16 cellular contexts compared by ENCODE assay signal in the genomic region with DNA sequence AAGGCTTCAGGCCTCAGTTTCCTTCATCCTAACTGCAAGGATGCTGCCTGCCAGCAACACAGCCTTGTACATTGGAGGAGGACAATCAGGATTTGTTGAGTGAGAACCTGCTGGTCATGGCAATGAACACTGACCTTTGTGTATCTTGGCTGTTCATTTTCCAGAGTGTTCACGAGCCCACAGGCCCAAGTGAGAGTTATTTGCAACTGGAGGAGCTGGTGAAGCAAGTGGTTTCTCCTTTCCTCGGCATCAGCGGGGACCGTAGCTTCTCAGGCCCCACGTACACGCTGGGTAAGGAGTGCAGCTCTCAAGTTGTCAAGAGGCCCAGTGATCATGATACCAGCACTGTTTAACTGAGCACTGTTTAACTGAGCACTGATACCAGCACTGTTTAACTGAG. TPM values are rescaled to one million over a fixed set of nuclear protein-coding genes. Genes with fewer than 3 reads are reported as not detected.
DNase-seq lines count a peak whose midpoint lies in the region; ATAC-seq and TF ChIP-seq lines count a peak whose summit lies in the region.
"Had no signal": no experiment of that assay in that cellular context is flagged by ENCODE, and none has a peak within 500 bp of the region (broad histone marks: within the 10 kb centered on the region; RNA-seq: fewer than 3 reads in every experiment).

No MANE protein-coding gene starts in this region.

- no peaks in the 10 kb centered on the region for H3K9me3 ChIP-seq in OCI-LY7 (ENCODE audit: low read length)

- peaks cover 22% of the 10 kb centered on the region for H3K4me1 Mint-ChIP-seq in activated CD8-positive, alpha-beta memory T cell treated with anti-CD3 and anti-CD28 coated beads, Interleukin-2, amount 10 ng/mL, durations not matched to agents 7 days and 5 days
- peaks cover 81 to 90% of the 10 kb centered on the region in 2 donors for H3K4me1 Mint-ChIP-seq in immature natural killer cell

- H3K9me3 Mint-ChIP-seq in activated CD8-positive, alpha-beta memory T cell treated with anti-CD3 and anti-CD28 coated beads, Interleukin-2, amount 10 ng/mL, durations not matched to agents 7 days and 5 days (ENCODE audit: low read depth), result no peaks in the 10 kb centered on the region
- H3K9me3 Mint-ChIP-seq in immature natural killer cell, result no peaks in the 10 kb centered on the region

- H3K9me2 ChIP-seq in OCI-LY7 (ENCODE audit: insufficient read depth, low read length), result no peaks in the 10 kb centered on the region

- intact Hi-C loops in OCI-LY7 (cut with micrococcal nuclease; ENCODE audit: unreplicated experiment) (no loop called here), lower leg skin (cut with DNase I; ENCODE audit: low total_unique reads) (no loop called here)

- H2AFZ ChIP-seq in OCI-LY7 (ENCODE audit: low read length), result peak overlapping the region; percentile 63; the same call in 1 of the 2 replicates

- TF ChIP-seq CTCF in OCI-LY7 (conservative IDR thresholded peaks at IDR 0.05; ENCODE audit: low read length) (no peak), lower leg skin (IDR thresholded peaks at IDR 0.05) (no peak)

- BruUV-seq in OCI-LY7 (replicated peaks; lab: Mats Ljungman, UMichigan), result no TSS peak

- H3K4me3 Mint-ChIP-seq in activated CD8-positive, alpha-beta memory T cell treated with anti-CD3 and anti-CD28 coated beads, Interleukin-2, amount 10 ng/mL, durations not matched to agents 7 days and 5 days, result no peak overlapping the region
- peak overlapping the region; percentile 39 to 64 (median 60) for H3K4me3 Mint-ChIP-seq in immature natural killer cell

- ATAC-seq in activated CD8-positive, alpha-beta memory T cell treated with anti-CD3 and anti-CD28 coated beads, Interleukin-2, amount 10 ng/mL, durations not matched to agents 7 days and 5 days, result no peak
- no peak for ATAC-seq in HG03139 (IDR thresholded peaks at IDR 0.05; ENCODE audit: unreplicated experiment)
- ATAC-seq: HCT116, Panc1 had no signal

- no peak overlapping the region for H3K27ac ChIP-seq in OCI-LY7 (ENCODE audit: low read depth, low read length, poor library complexity, severe bottlenecking)
- H3K27ac ChIP-seq in temporal lobe (ENCODE audit: low read depth, low read length), result peak overlapping the region; percentile 11

- H3K4me1 ChIP-seq in OCI-LY7 (ENCODE audit: insufficient read depth, low read length, poor library complexity, severe bottlenecking), result peaks cover 9% of the 10 kb centered on the region

- H3K27ac Mint-ChIP-seq in activated CD8-positive, alpha-beta memory T cell treated with anti-CD3 and anti-CD28 coated beads, Interleukin-2, amount 10 ng/mL, durations not matched to agents 7 days and 5 days, result no peak overlapping the region
- peak overlapping the region; percentile 81 to 93 (median 88) for H3K27ac Mint-ChIP-seq in immature natural killer cell

- CTCF ChIA-PET in activated CD8-positive, alpha-beta memory T cell treated with anti-CD3 and anti-CD28 coated beads, Interleukin-2, amount 10 ng/mL, durations not matched to agents 7 days and 5 days (lab: Charles Lee), result no interaction called here
- CTCF ChIA-PET in OCI-LY7 (lab: Charles Lee; ENCODE audit: unreplicated experiment), result no interaction called here

- H4K20me1 ChIP-seq in OCI-LY7 (ENCODE audit: insufficient read depth, low read length), result no peaks in the 10 kb centered on the region

- no peaks in the 10 kb centered on the region for H3K36me3 ChIP-seq in OCI-LY7 (ENCODE audit: insufficient read depth, low read length)

- H3K4me2 ChIP-seq in OCI-LY7 (ENCODE audit: low read length), result no peak overlapping the region

- peaks cover 5% of the 10 kb centered on the region for H3K27me3 Mint-ChIP-seq in activated CD8-positive, alpha-beta memory T cell treated with anti-CD3 and anti-CD28 coated beads, Interleukin-2, amount 10 ng/mL, durations not matched to agents 7 days and 5 days
- H3K27me3 Mint-ChIP-seq in immature natural killer cell (ENCODE audit: low read depth in 3 of 3), result peaks cover 0 to 6% (median 2%) of the 10 kb centered on the region in 3 donors

- H3K36me3 Mint-ChIP-seq in activated CD8-positive, alpha-beta memory T cell treated with anti-CD3 and anti-CD28 coated beads, Interleukin-2, amount 10 ng/mL, durations not matched to agents 7 days and 5 days, result peaks cover 1% of the 10 kb centered on the region
- H3K36me3 Mint-ChIP-seq in immature natural killer cell, result peaks cover 34 to 84% (median 62%) of the 10 kb centered on the region in 3 donors

- no peak for TF ChIP-seq POLR2A in lower leg skin (IDR thresholded peaks at IDR 0.05)
- no peak for TF ChIP-seq POLR2A in erythroblast (IDR thresholded peaks at IDR 0.05; ENCODE audit: low read length)

- POLR2A ChIA-PET in OCI-LY7 (lab: Charles Lee), result no interaction called here

- H3K79me2 ChIP-seq in OCI-LY7 (ENCODE audit: insufficient read depth, low read depth, low read length), result no peaks in the 10 kb centered on the region

- peak; percentile 22 for DNase-seq in activated CD8-positive, alpha-beta memory T cell treated with anti-CD3 and anti-CD28 coated beads, Interleukin-2, amount 10 ng/mL, durations not matched to agents 7 days and 5 days
- DNase-seq in activated CD8-positive, alpha-beta memory T cell treated with anti-CD3 and anti-CD28 coated beads, Interleukin-2, amount 50 U/mL, for 48 hours, result no peak
- DNase-seq in OCI-LY7 (ENCODE audit: low spot score), result no peak
- no peak for DNase-seq in immature natural killer cell
- no peak for DNase-seq in lower leg skin (ENCODE audit: low spot score in 2 of 2)
- DNase-seq in erythroblast (lab: John Stamatoyannopoulos, UW), result no peak
- DNase-seq: 8988T, DND-41, GDM1, NCI-H1092, NCI-H2107, Right ventricle myocardium superior had no signal

- H3K4me3 ChIP-seq in OCI-LY7 (ENCODE audit: low read depth, low read length, poor library complexity, severe bottlenecking) (no peak overlapping the region), lower leg skin (ENCODE audit: low read depth, poor library complexity, severe bottlenecking) (no peak overlapping the region)

- 82 to 94% methylated on average over 6 of the region's 6 CpGs for WGBS in lower leg skin, 2 donors

RNA-seq across cellular contexts. Expression of a gene that starts 59.0 kb away (rescaled TPM):
- 10 to 100 TPM in 1 of 2 experiments, 1 to 10 TPM in 1; 9.1 to 10.9 TPM for total RNA-seq in activated CD8-positive, alpha-beta memory T cell treated with anti-CD3 and anti-CD28 coated beads, Interleukin-2, amount 10 ng/mL, durations not matched to agents 7 days and 5 days
- 5.5 and 6.8 TPM in 2 replicates for total RNA-seq in OCI-LY7 (2014; rRNA removed; shearing (Covaris generic))
- 10.2 and 11.4 TPM in 2 replicates for total RNA-seq in OCI-LY7 (2022)
- 10 to 100 TPM; 11.3 to 20.0 (median 13.1) TPM for polyA plus RNA-seq in immature natural killer cell
- 11.8 TPM for total RNA-seq in temporal lobe
- 10 to 100 TPM; 10.7 to 16.0 (median 13.3) TPM for total RNA-seq in lower leg skin
